In the genomic region with DNA sequence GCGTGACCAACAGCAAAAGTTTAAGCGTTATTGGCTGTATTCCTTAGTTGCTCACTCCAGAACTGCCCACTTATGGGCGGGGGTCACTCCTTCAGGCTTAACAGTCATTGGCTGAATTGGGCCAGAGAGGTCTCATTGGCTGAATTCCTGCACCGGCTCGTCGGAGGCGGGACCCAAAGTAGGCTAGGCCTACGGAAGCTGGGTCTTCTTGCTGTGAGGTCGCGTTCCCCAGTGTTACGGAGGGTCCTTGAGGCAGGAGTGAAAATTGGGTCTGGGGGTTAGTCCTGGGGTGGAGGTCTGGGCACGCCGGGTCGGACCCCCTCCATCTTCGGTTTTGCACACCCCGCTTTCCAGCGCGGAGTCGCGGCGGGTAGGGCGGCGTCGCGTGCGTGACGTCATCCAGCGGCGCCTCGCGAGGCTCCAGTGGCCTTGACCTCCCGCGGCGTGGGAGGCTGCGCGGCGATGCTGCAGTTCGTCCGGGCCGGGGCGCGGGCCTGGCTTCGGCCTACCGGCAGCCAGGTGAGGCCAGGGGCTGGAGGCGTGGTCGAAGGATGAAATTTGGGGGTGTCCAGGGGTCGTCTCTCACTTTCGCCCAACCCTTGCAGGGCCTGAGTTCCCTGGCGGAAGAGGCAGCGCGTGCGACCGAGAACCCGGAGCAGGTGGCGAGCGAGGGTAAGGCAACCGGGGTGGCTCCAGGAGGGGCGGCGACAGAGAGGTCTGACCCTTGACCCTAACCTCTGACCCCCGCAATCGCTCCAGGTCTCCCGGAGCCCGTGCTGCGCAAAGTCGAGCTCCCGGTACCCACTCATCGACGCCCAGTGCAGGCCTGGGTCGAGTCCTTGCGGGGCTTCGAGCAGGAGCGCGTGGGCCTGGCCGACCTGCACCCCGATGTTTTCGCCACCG, we compare ENCODE assay signal across 8 cellular contexts. TPM values are rescaled to one million over a fixed set of nuclear protein-coding genes. Genes with fewer than 3 reads are reported as not detected.
DNase-seq lines count a peak whose midpoint lies in the region; ATAC-seq lines count a peak whose summit lies in the region.

MRPL4 (plus strand) TSS at position 423 of the 903 bp plus-strand sequence; CDS start at position 463, 40 bp downstream.

- H3K27me3 ChIP-seq in CD8-positive, alpha-beta memory T cell (ENCODE audit: insufficient read depth, low read length, poor library complexity, severe bottlenecking) = no peaks in the 10 kb centered on the region

- peaks cover 12% of the 10 kb centered on the region for H3K4me1 ChIP-seq in CD8-positive, alpha-beta memory T cell (ENCODE audit: insufficient read depth, low read length)

- peaks cover 2 to 43% (median 7%) of the 10 kb centered on the region in 3 donors for H3K36me3 Mint-ChIP-seq in CD8-positive, alpha-beta memory T cell

- ATAC-seq in GM19468 (IDR thresholded peaks at IDR 0.05; ENCODE audit: extremely low read depth, unreplicated experiment) = peak; percentile 69

- DNase-seq in CD8-positive, alpha-beta memory T cell = peak; percentile 92 to 97 (median 96)
- peak; percentile 99 for DNase-seq in HS-5 (ENCODE audit: low read depth)
- peak; percentile 95 for DNase-seq in NK-92 treated with Interleukin-12 subunit alpha and Interleukin-12 subunit beta, amount 100 ng/mL, for 24 hours (lab: John Stamatoyannopoulos, UW)
- peak; percentile 98 for DNase-seq in activated CD8-positive, alpha-beta memory T cell treated with anti-CD3 and anti-CD28 coated beads for 24 hours
- DNase-seq in effector CD8-positive, alpha-beta T cell (lab: John Stamatoyannopoulos, UW) = peak; percentile 92
- peak; percentile 99 for DNase-seq in lung microvascular endothelial cell (ENCODE audit: low read depth in 2 of 2)
- peak; percentile 87 to 94 (median 94) for DNase-seq in stimulated activated CD4-positive, alpha-beta T cell treated with anti-CD3 and anti-CD28 coated beads, TNF-alpha, amount 100 ng/mL, for 48 hours (ENCODE audit: low read depth in 3 of 3)

- peak within 1 kb of the TSS; percentile 98 for H3K4me3 ChIP-seq in CD8-positive, alpha-beta memory T cell (ENCODE audit: low read length)

- H3K36me3 ChIP-seq in CD8-positive, alpha-beta memory T cell (ENCODE audit: insufficient read depth, low read length) = peaks cover 18% of the 10 kb centered on the region

- H3K27ac Mint-ChIP-seq in CD8-positive, alpha-beta memory T cell = peak within 1 kb of the TSS; percentile 96 to 99 (median 97)

- H3K9me3 Mint-ChIP-seq in CD8-positive, alpha-beta memory T cell = no peaks in the 10 kb centered on the region

- POLR2A ChIA-PET in CD8-positive, alpha-beta memory T cell (lab: Charles Lee) = interaction anchor here (0.7 to 1.9 kb wide), 5 partner anchors 108 to 156 kb away, joined by 3 to 7 read pairs (median 5); partner anchors contain the start of genes ANGPTL6 and P2RY11

- H3K4me3 Mint-ChIP-seq in CD8-positive, alpha-beta memory T cell = peak within 1 kb of the TSS; percentile 96 to 100 (median 99)

- peak within 1 kb of the TSS; percentile 87 for H3K27ac ChIP-seq in CD8-positive, alpha-beta memory T cell (ENCODE audit: low read depth, low read length)

- peaks cover 14 to 40% (median 16%) of the 10 kb centered on the region in 3 donors for H3K4me1 Mint-ChIP-seq in CD8-positive, alpha-beta memory T cell

- H3K27me3 Mint-ChIP-seq in CD8-positive, alpha-beta memory T cell = no peaks in the 10 kb centered on the region

- H3K9me3 ChIP-seq in CD8-positive, alpha-beta memory T cell (ENCODE audit: low read length) = no peaks in the 10 kb centered on the region

- CTCF ChIA-PET in CD8-positive, alpha-beta memory T cell (lab: Charles Lee) = interaction anchor here (1.1 to 3.2 kb wide), 4 partner anchors 24 to 321 kb away, joined by 3 to 73 read pairs (median 6); partner anchors contain the start of gene S1PR2

RNA-seq across cellular contexts. Expression of gene MRPL4, which starts in this region (rescaled TPM):
- total RNA-seq in CD8-positive, alpha-beta memory T cell = 100 to 1,000 TPM; 149 to 152 TPM
- polyA plus RNA-seq in CD8-positive, alpha-beta memory T cell = 42.8 TPM
- total RNA-seq in lung microvascular endothelial cell = 12.9 and 13.5 TPM in 2 replicates

Comparison
In these comparisons a context has a peak if more than half of its experiments do, and no peak if none do; other contexts are left out.
1. Peak in every context shown above with its lines: DNase-seq, ATAC-seq, H3K4me3 ChIP-seq and H3K27ac ChIP-seq.
2. RNA of gene MRPL4 (total RNA-seq): 149 to 152 TPM in CD8-positive, alpha-beta memory T cell; 12.9 to 13.5 TPM in lung microvascular endothelial cell; every median in the first group is over 10 times any median in the second.